Comparison of ENCODE assay signal across 16 cellular contexts in genomic region chr13:92221916-92222315, GRCh38.
"Had no signal": no experiment of that assay in that cellular context is flagged by ENCODE, and none has a peak within 500 bp of the region (broad histone marks: within the 10 kb centered on the region; RNA-seq: fewer than 3 reads in every experiment).

No MANE protein-coding gene starts in this region.

- DNase-seq: activated CD4-positive, alpha-beta T cell treated with anti-CD3 and anti-CD28 coated beads, Interleukin-2, amount 50 U/mL, for 4 hours; activated gamma-delta T cell; activated T-cell treated with anti-CD3 and anti-CD28 coated beads, Interleukin-2, amount 50 U/mL, for 72 hours; adrenal gland; dermis blood vessel endothelial cell; effector memory CD4-positive, alpha-beta T cell; foreskin fibroblast; glutamatergic neuron; left lung; naive thymus-derived CD4-positive, alpha-beta T cell; sigmoid colon; spleen; stimulated activated CD4-positive, alpha-beta T cell treated with anti-CD3 and anti-CD28 coated beads, Interleukin-4, amount 100 ng/mL, for 4 hours; upper lobe of left lung had no signal

- H3K4me3 ChIP-seq: adrenal gland, left lung, sigmoid colon, spleen, thoracic aorta, upper lobe of left lung had no signal

- H3K9me3 ChIP-seq: adrenal gland, left lung, neutrophil, sigmoid colon, spleen, thoracic aorta, upper lobe of left lung had no signal

- H3K36me3 ChIP-seq: adrenal gland, left lung, neutrophil, sigmoid colon, spleen, thoracic aorta, upper lobe of left lung had no signal

- H3K27ac ChIP-seq: adrenal gland, left lung, neutrophil, sigmoid colon, spleen, thoracic aorta, upper lobe of left lung had no signal

- H3K4me1 ChIP-seq: adrenal gland, left lung, spleen, upper lobe of left lung had no signal

- H3K27me3 ChIP-seq: adrenal gland, left lung, neutrophil, sigmoid colon, spleen, upper lobe of left lung had no signal
